ENCODE assay signal across 8 cellular contexts in genomic region chr14:23988610-23989363, GRCh38. TPM values are rescaled to one million over a fixed set of nuclear protein-coding genes. Genes with fewer than 3 reads are reported as not detected.
DNase-seq lines count a peak whose midpoint lies in the region; ATAC-seq and TF ChIP-seq lines count a peak whose summit lies in the region.
"Not testable (repeated sequence)": the region's sequence is repeated elsewhere in the genome, so short reads cannot be mapped to it uniquely, and the experiment has no call there.

Gene DHRS4L2 (plus strand): TSS chr14:23988929. CDS start chr14:23988948, 19 bp downstream.

- H3K27ac ChIP-seq in coronary artery, result peak within 1 kb of the TSS; percentile 64 to 82

- intact Hi-C loops in left colon (cut with DNase I, micrococcal nuclease), result not testable (repeated sequence)

- peak; percentile 62 for DNase-seq in AG08395 (ENCODE audit: low spot score)
- peak; percentile 11 for DNase-seq in NCI-H2196 treated with DMSO at 0.1 percent for 48 hours (lab: John Stamatoyannopoulos, UW; ENCODE audit: unreplicated experiment)
- DNase-seq in activated CD4-positive, alpha-beta T cell treated with anti-CD3 and anti-CD28 coated beads, Interleukin-2, amount 50 U/mL, for 24 hours (ENCODE audit: low read depth in 1 of 2, low spot score in 1 of 2), result peak; percentile 58 to 71
- peak; percentile 91 for DNase-seq in coronary artery (ENCODE audit: low spot score)
- DNase-seq in left colon, result peak; percentile 92 to 93
- peak; percentile 93 for DNase-seq in stimulated activated CD4-positive, alpha-beta T cell treated with anti-CD3 and anti-CD28 coated beads, Interleukin-15, amount 100 ng/mL, for 24 hours

- TF ChIP-seq CTCF in coronary artery (IDR thresholded peaks at IDR 0.05), result not testable (repeated sequence)

- ATAC-seq in GM18909 (IDR thresholded peaks at IDR 0.05; ENCODE audit: poor library complexity, unreplicated experiment) (peak; percentile 91), HG03045 (IDR thresholded peaks at IDR 0.05; ENCODE audit: unreplicated experiment) (peak; percentile 93), left colon (peak; percentile 87)

- H3K4me3 ChIP-seq in coronary artery, result peak within 1 kb of the TSS; percentile 74

RNA-seq across cellular contexts. Expression of gene DHRS4L2, which starts in this region (rescaled TPM):
- 10 to 100 TPM; 31.8 to 43.2 TPM for total RNA-seq in left colon

Comparison
In these comparisons a context has a peak if more than half of its experiments do, and no peak if none do; other contexts are left out.
1. Peak in every context shown above with its lines: DNase-seq, ATAC-seq, H3K4me3 ChIP-seq and H3K27ac ChIP-seq.
2. DNase-seq: peak in every context shown above with its lines; median percentile 93 in stimulated activated CD4-positive, alpha-beta T cell treated with anti-CD3 and anti-CD28 coated beads, Interleukin-15, amount 100 ng/mL, for 24 hours; 92 in left colon; 91 in coronary artery; 64 in activated CD4-positive, alpha-beta T cell treated with anti-CD3 and anti-CD28 coated beads, Interleukin-2, amount 50 U/mL, for 24 hours; 62 in AG08395; 11 in NCI-H2196 treated with DMSO at 0.1 percent for 48 hours.